ENCODE assay signal across 9 cellular contexts in the genomic region with DNA sequence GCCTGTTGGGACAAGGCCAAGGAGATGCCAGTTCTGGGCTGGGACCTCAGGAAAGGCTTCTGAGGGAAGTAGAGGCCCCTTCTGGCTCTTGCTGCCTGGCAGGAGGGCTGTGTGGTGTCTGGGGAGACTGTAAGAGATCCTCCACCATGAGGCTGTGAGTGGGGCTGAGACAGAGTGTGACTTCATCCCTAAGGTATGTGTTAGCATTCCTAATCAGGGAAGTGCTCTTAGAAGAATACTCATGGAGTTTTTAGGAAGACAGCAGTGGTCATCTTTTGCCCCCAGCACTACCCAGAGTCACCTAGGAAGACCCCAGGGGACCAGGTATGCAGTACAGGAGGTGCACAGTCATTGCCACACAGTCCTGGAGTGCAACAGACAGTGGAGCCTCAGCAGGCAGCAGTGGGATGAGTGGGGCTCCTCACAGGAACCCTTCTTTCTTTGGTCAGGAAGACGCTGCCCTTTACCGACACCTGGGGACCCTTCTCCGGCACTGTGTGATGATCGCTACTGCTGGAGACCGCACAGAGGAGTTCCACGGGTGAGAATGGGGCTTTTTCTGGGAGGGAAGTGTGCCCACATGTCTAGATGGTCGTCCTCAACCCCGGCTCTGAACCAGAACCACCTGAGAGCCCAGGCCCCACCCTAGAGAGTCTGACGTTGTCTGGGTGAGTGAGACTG. TPM values are rescaled to one million over a fixed set of nuclear protein-coding genes. Genes with fewer than 3 reads are reported as not detected.
DNase-seq lines count a peak whose midpoint lies in the region; TF ChIP-seq lines count a peak whose summit lies in the region.
"Had no signal": no experiment of that assay in that cellular context is flagged by ENCODE, and none has a peak within 500 bp of the region (broad histone marks: within the 10 kb centered on the region; RNA-seq: fewer than 3 reads in every experiment).

No MANE protein-coding gene starts in this region.

- no peaks in the 10 kb centered on the region for H3K27me3 ChIP-seq in A673 (replicated peaks; ENCODE audit: insufficient read depth, low read depth, low read length, poor library complexity)
- no peaks in the 10 kb centered on the region for H3K27me3 ChIP-seq in HUES48 (ENCODE audit: control insufficient read depth, insufficient read depth, low read length)
- H3K27me3 ChIP-seq in mesenchymal stem cell (ENCODE audit: control insufficient read depth in 1 of 2, insufficient read depth in 1 of 2, low read length in 2 of 2), result no peaks in the 10 kb centered on the region

- DNase-seq in A673 (ENCODE audit: low spot score) (peak; percentile 18), astrocyte of the cerebellum (ENCODE audit: low read depth) (peak; percentile 42), mesenchymal stem cell (peak; percentile 77), DMS79 (lab: John Stamatoyannopoulos, UW) (no peak), CD14-positive monocyte (ENCODE audit: low spot score) (no peak), NAMALWA (ENCODE audit: low spot score) (no peak), KG1 (lab: John Stamatoyannopoulos, UW) (no peak)
- DNase-seq: SHP77 treated with DMSO at 0.1 percent for 48 hours had no signal

- in situ Hi-C loops in astrocyte of the cerebellum (cut with HindIII; ENCODE audit: low sequenced_read_pairs), result no loop called here

- peaks cover 14% of the 10 kb centered on the region for H3K79me1 ChIP-seq in mesenchymal stem cell (replicated peaks; ENCODE audit: low read length, poor library complexity, severe bottlenecking)

- H2BK5ac ChIP-seq in mesenchymal stem cell (ENCODE audit: low read depth, low read length, poor library complexity, severe bottlenecking), result peak overlapping the region; percentile 4

- no peak for TF ChIP-seq CTCF in A673 (conservative IDR thresholded peaks at IDR 0.05; ENCODE audit: low read depth, low read length)
- no peak for TF ChIP-seq CTCF in astrocyte of the cerebellum (IDR thresholded peaks at IDR 0.05; ENCODE audit: low read depth, low read length, missing control alignments)
- no peak for TF ChIP-seq CTCF in CD14-positive monocyte (IDR thresholded peaks at IDR 0.05)

- POLR2A ChIA-PET in A673 (lab: Charles Lee; ENCODE audit: low non-redundant PET), result no interaction called here

- H2BK15ac ChIP-seq in mesenchymal stem cell (ENCODE audit: low read depth, poor library complexity, severe bottlenecking), result peak overlapping the region; percentile 33

- 87% methylated on average over 9 of the region's 9 CpGs for WGBS in mesenchymal stem cell

- no TSS peak for BruUV-seq in A673 (replicated peaks; lab: Mats Ljungman, UMichigan)

- intact Hi-C loops in A673 (cut with micrococcal nuclease; ENCODE audit: unreplicated experiment) (no loop called here), CD14-positive monocyte (cut with micrococcal nuclease) (no loop called here)

- peaks cover 54 to 66% of the 10 kb centered on the region in 2 donors for H3K36me3 Mint-ChIP-seq in CD14-positive monocyte

- H3K36me3 ChIP-seq in A673 (ENCODE audit: insufficient read depth, low read length, poor library complexity, severe bottlenecking) (peaks cover 55% of the 10 kb centered on the region), HUES48 (ENCODE audit: control insufficient read depth, insufficient read depth, low read length) (peaks cover 58% of the 10 kb centered on the region), mesenchymal stem cell (ENCODE audit: control insufficient read depth in 1 of 2, insufficient read depth in 2 of 2, low read depth in 1 of 2, low read length in 2 of 2) (peaks cover 62% of the 10 kb centered on the region in 2 experiments)

- H3K9me3 ChIP-seq in A673 (ENCODE audit: low read depth, low read length, poor library complexity, severe bottlenecking) (no peaks in the 10 kb centered on the region), HUES48 (ENCODE audit: control insufficient read depth, insufficient read depth, low read length) (no peaks in the 10 kb centered on the region), mesenchymal stem cell (ENCODE audit: control insufficient read depth, low read length) (no peaks in the 10 kb centered on the region)

- H3K14ac ChIP-seq in mesenchymal stem cell (ENCODE audit: low read length in 2 of 2), result no peak overlapping the region

- peak overlapping the region; percentile 29 for H4K91ac ChIP-seq in mesenchymal stem cell (ENCODE audit: low read length)

- no peak overlapping the region; the same call in 1 of the 2 replicates for H3K9ac ChIP-seq in HUES48 (ENCODE audit: low read depth, low read length)
- peak overlapping the region; percentile 98 for H3K9ac ChIP-seq in mesenchymal stem cell (ENCODE audit: low read length)

- CTCF ChIA-PET in A673 (lab: Charles Lee), result no interaction called here

- peak overlapping the region; percentile 40 for H2AK5ac ChIP-seq in mesenchymal stem cell (ENCODE audit: low read length, severe bottlenecking)

- H2BK120ac ChIP-seq in mesenchymal stem cell (ENCODE audit: low read depth, low read length), result no peak overlapping the region

- H2AFZ ChIP-seq in mesenchymal stem cell (ENCODE audit: low read depth, low read length), result no peak overlapping the region

- H3K4me3 Mint-ChIP-seq in CD14-positive monocyte, result peak overlapping the region in 1 of 2 donors; percentile 98

- peaks cover 0 to 6% (median 2%) of the 10 kb centered on the region in 3 donors for H3K27me3 Mint-ChIP-seq in CD14-positive monocyte (ENCODE audit: low read depth in 3 of 3)

- H3K4me3 ChIP-seq in A673 (ENCODE audit: low read depth, low read length, poor library complexity, severe bottlenecking), result peak overlapping the region; percentile 69
- H3K4me3 ChIP-seq in HUES48 (ENCODE audit: low read depth, low read length), result no peak overlapping the region
- peak overlapping the region; percentile 94 for H3K4me3 ChIP-seq in astrocyte of the cerebellum (ENCODE audit: low read depth, low read length)
- H3K4me3 ChIP-seq in mesenchymal stem cell (ENCODE audit: insufficient read depth in 1 of 2, low read depth in 1 of 2, low read length in 2 of 2), result peak overlapping the region; percentile 80 to 97

- no peak overlapping the region for H2BK12ac ChIP-seq in mesenchymal stem cell (ENCODE audit: low read length in 2 of 2)

- H3K4me1 ChIP-seq in A673 (ENCODE audit: insufficient read depth, low read length, poor library complexity, severe bottlenecking) (peaks cover 13% of the 10 kb centered on the region), HUES48 (ENCODE audit: control insufficient read depth, insufficient read depth, low read length) (peaks cover 7% of the 10 kb centered on the region; the same call in 1 of the 2 replicates), mesenchymal stem cell (ENCODE audit: control insufficient read depth, insufficient read depth, low read depth, low read length) (peaks cover 50% of the 10 kb centered on the region)

- H3K27ac Mint-ChIP-seq in CD14-positive monocyte, result peak overlapping the region in 3 of 7 donors; percentile 56 to 83 (median 75)

- peaks cover 35% of the 10 kb centered on the region for H3K4me1 Mint-ChIP-seq in CD14-positive monocyte

- no peak overlapping the region for H4K8ac ChIP-seq in mesenchymal stem cell (ENCODE audit: low read length)

- H3K18ac ChIP-seq in mesenchymal stem cell (ENCODE audit: low read depth in 1 of 2, low read length in 2 of 2), result no peak overlapping the region

- no peaks in the 10 kb centered on the region for H3K9me3 Mint-ChIP-seq in CD14-positive monocyte

- no peak overlapping the region for H3K23ac ChIP-seq in mesenchymal stem cell (ENCODE audit: low read length in 2 of 2)

- H3K4ac ChIP-seq in mesenchymal stem cell (ENCODE audit: low read depth in 1 of 2, low read length in 2 of 2), result no peak overlapping the region

- H3K27ac ChIP-seq in A673 (ENCODE audit: low read depth, low read length, poor library complexity, severe bottlenecking) (no peak overlapping the region), HUES48 (ENCODE audit: low read depth, low read length) (peak overlapping the region; percentile 56), mesenchymal stem cell (ENCODE audit: low read length, poor library complexity, severe bottlenecking) (peak overlapping the region; percentile 88)

- H3K4me2 ChIP-seq in mesenchymal stem cell (ENCODE audit: low read length, poor library complexity, severe bottlenecking), result peak overlapping the region; percentile 85

RNA-seq across cellular contexts. Expression of gene RIC8A, which starts 2.8 kb away (rescaled TPM):
- 78.2 and 88.2 TPM in 2 replicates for total RNA-seq in A673 (2021)
- polyA plus RNA-seq in mesenchymal stem cell (2013, experiment 1 of 2), result 77.3 TPM
- polyA plus RNA-seq in mesenchymal stem cell (2013, experiment 2 of 2), result 76.9 TPM
- polyA plus RNA-seq in CD14-positive monocyte, result 10 to 100 TPM; 51.1 to 56.5 TPM

RNA-seq across cellular contexts. Expression of gene BET1L, which starts 3.1 kb away (rescaled TPM):
- total RNA-seq in A673 (2021), result 22.2 and 26.2 TPM in 2 replicates
- polyA plus RNA-seq in mesenchymal stem cell (2013, experiment 1 of 2), result 52.8 TPM
- 52.1 TPM for polyA plus RNA-seq in mesenchymal stem cell (2013, experiment 2 of 2)
- polyA plus RNA-seq in CD14-positive monocyte, result 10 to 100 TPM in 1 of 2 donors, 1 to 10 TPM in 1; 9.5 to 29.3 TPM

RNA-seq across cellular contexts. Expression of gene SCGB1C1, which starts 17.4 kb away (rescaled TPM):
- total RNA-seq in A673 (2021), result not detected in 2 replicates
- not detected for polyA plus RNA-seq in mesenchymal stem cell (2013, experiment 1 of 2)
- not detected for polyA plus RNA-seq in mesenchymal stem cell (2013, experiment 2 of 2)
- not detected for polyA plus RNA-seq in CD14-positive monocyte

RNA-seq across cellular contexts. Expression of gene SIRT3, which starts 25.9 kb away (rescaled TPM):
- total RNA-seq in A673 (2021), result 13.6 and 17.1 TPM in 2 replicates
- polyA plus RNA-seq in mesenchymal stem cell (2013, experiment 1 of 2), result 10.2 TPM
- 10.2 TPM for polyA plus RNA-seq in mesenchymal stem cell (2013, experiment 2 of 2)
- polyA plus RNA-seq in CD14-positive monocyte, result 1 to 10 TPM; 4.3 TPM

RNA-seq across cellular contexts. Expression of gene PSMD13, which starts 26.5 kb away (rescaled TPM):
- total RNA-seq in A673 (2021), result 195 and 199 TPM in 2 replicates
- 66.4 TPM for polyA plus RNA-seq in mesenchymal stem cell (2013, experiment 1 of 2)
- polyA plus RNA-seq in mesenchymal stem cell (2013, experiment 2 of 2), result 68.0 TPM
- 100 to 1,000 TPM; 218 to 272 TPM for polyA plus RNA-seq in CD14-positive monocyte

Comparison
In these comparisons a context has a peak if more than half of its experiments do, and no peak if none do; other contexts are left out.
1. DNase-seq: peak in A673 (single experiment), astrocyte of the cerebellum (single experiment) and mesenchymal stem cell (single experiment); none in DMS79 (single experiment), CD14-positive monocyte (single experiment), NAMALWA (single experiment) and KG1 (single experiment).